In genomic region chr13:24624801-24625231, GRCh38 we compare ENCODE assay signal across 12 cellular contexts. TPM values are rescaled to one million over a fixed set of nuclear protein-coding genes. Genes with fewer than 3 reads are reported as not detected.
DNase-seq lines count a peak whose midpoint lies in the region; ATAC-seq and TF ChIP-seq lines count a peak whose summit lies in the region.
"Had no signal": no experiment of that assay in that cellular context is flagged by ENCODE, and none has a peak within 500 bp of the region (broad histone marks: within the 10 kb centered on the region; RNA-seq: fewer than 3 reads in every experiment).

No MANE protein-coding gene starts in this region.

- no peaks in the 10 kb centered on the region for H3K36me3 ChIP-seq in DOHH2 (ENCODE audit: control insufficient read depth, low read length)
- no peaks in the 10 kb centered on the region for H3K36me3 ChIP-seq in Peyer's patch
- no peaks in the 10 kb centered on the region for H3K36me3 ChIP-seq in gastroesophageal sphincter
- H3K36me3 ChIP-seq in ovary, result no peaks in the 10 kb centered on the region
- no peaks in the 10 kb centered on the region for H3K36me3 ChIP-seq in psoas muscle (ENCODE audit: insufficient read depth in 1 of 2, low read depth in 1 of 2)

- H3K27ac ChIP-seq in DOHH2 (ENCODE audit: low read depth, low read length) (peak overlapping the region; percentile 89), Peyer's patch (peak overlapping the region; percentile 23 to 70 (median 42)), gastroesophageal sphincter (peak overlapping the region in 3 of 4 donors; percentile 37 to 62 (median 59)), ovary (peak overlapping the region in 1 of 2 donors; percentile 59), psoas muscle (no peak overlapping the region), coronary artery (no peak overlapping the region)

- no peak for TF ChIP-seq CTCF in DOHH2 (IDR thresholded peaks at IDR 0.05; ENCODE audit: low read depth, low read length, poor library complexity, severe bottlenecking)
- TF ChIP-seq CTCF in Peyer's patch (IDR thresholded peaks at IDR 0.05), result no peak
- TF ChIP-seq CTCF in gastroesophageal sphincter (IDR thresholded peaks at IDR 0.05), result no peak
- TF ChIP-seq CTCF in ovary (IDR thresholded peaks at IDR 0.05), result no peak
- TF ChIP-seq CTCF in psoas muscle (IDR thresholded peaks at IDR 0.05), result no peak
- TF ChIP-seq CTCF in coronary artery (IDR thresholded peaks at IDR 0.05), result no peak

- no peaks in the 10 kb centered on the region for H3K27me3 ChIP-seq in DOHH2 (ENCODE audit: control insufficient read depth, low read length)
- no peaks in the 10 kb centered on the region for H3K27me3 ChIP-seq in Peyer's patch
- no peaks in the 10 kb centered on the region for H3K27me3 ChIP-seq in gastroesophageal sphincter
- no peaks in the 10 kb centered on the region for H3K27me3 ChIP-seq in ovary
- no peaks in the 10 kb centered on the region for H3K27me3 ChIP-seq in psoas muscle (ENCODE audit: insufficient read depth in 3 of 3, low read length in 2 of 3)

- DNase-seq in Peyer's patch (peak in 1 of 3 donors; percentile 44), ovary (peak in 4 of 5 donors; percentile 25 to 44 (median 32)), psoas muscle (no peak), coronary artery (ENCODE audit: low spot score) (no peak)
- DNase-seq: MM.1S; NCI-H2171 treated with DMSO at 0.1 percent for 48 hours; NK-92 treated with Interleukin-12 subunit alpha and Interleukin-12 subunit beta, amount 100 ng/mL, for 24 hours; SK-N-SH; stimulated activated CD4-positive, alpha-beta T cell treated with anti-CD3 and anti-CD28 coated beads, Interleukin-4, amount 100 ng/mL, for 24 hours had no signal

- intact Hi-C loops in ovary (cut with DNase I), result no loop called here
- intact Hi-C loops in psoas muscle (cut with DNase I), result no loop called here

- WGBS in gastroesophageal sphincter (ENCODE audit: low coverage in 1 of 2), 2 donors, result 56% methylated on average over 7 of the region's 7 CpGs; no CpG with 5 or more reads in 1 of the 2 donors
- 35 to 53% (median 39%) methylated on average over 7 of the region's 7 CpGs for WGBS in ovary, 3 donors
- 87 to 94% (median 87%) methylated on average over 7 of the region's 7 CpGs for WGBS in psoas muscle, 3 donors

- H3K79me2 ChIP-seq in DOHH2 (ENCODE audit: control insufficient read depth, low read length), result no peaks in the 10 kb centered on the region

- no peaks in the 10 kb centered on the region for H3K9me2 ChIP-seq in DOHH2 (replicated peaks; ENCODE audit: control insufficient read depth, low read length)
- H3K9me2 ChIP-seq: SK-N-SH had no signal

- no peaks in the 10 kb centered on the region for H4K20me1 ChIP-seq in DOHH2 (ENCODE audit: control insufficient read depth, insufficient read depth, low read depth, low read length)

- H3K9me3 ChIP-seq in DOHH2 (ENCODE audit: control insufficient read depth, insufficient read depth, low read length), result peaks cover 13% of the 10 kb centered on the region; the same call in 1 of the 2 replicates
- no peaks in the 10 kb centered on the region for H3K9me3 ChIP-seq in Peyer's patch
- no peaks in the 10 kb centered on the region for H3K9me3 ChIP-seq in gastroesophageal sphincter
- H3K9me3 ChIP-seq in ovary, result no peaks in the 10 kb centered on the region
- no peaks in the 10 kb centered on the region for H3K9me3 ChIP-seq in psoas muscle
- H3K9me3 ChIP-seq: SK-N-SH had no signal

- TF ChIP-seq POLR2A in Peyer's patch (IDR thresholded peaks at IDR 0.05), result no peak
- TF ChIP-seq POLR2A in gastroesophageal sphincter (IDR thresholded peaks at IDR 0.05), result no peak
- TF ChIP-seq POLR2A in ovary (IDR thresholded peaks at IDR 0.05), result no peak

- no peak for TF ChIP-seq EP300 in gastroesophageal sphincter (IDR thresholded peaks at IDR 0.05)
- no peak for TF ChIP-seq EP300 in ovary (IDR thresholded peaks at IDR 0.05)

- peak overlapping the region; percentile 44 for H3K4me3 ChIP-seq in DOHH2 (ENCODE audit: low read length)
- H3K4me3 ChIP-seq in Peyer's patch, result no peak overlapping the region
- H3K4me3 ChIP-seq in gastroesophageal sphincter, result no peak overlapping the region
- no peak overlapping the region for H3K4me3 ChIP-seq in ovary
- no peak overlapping the region for H3K4me3 ChIP-seq in psoas muscle
- no peak overlapping the region for H3K4me3 ChIP-seq in coronary artery

- H3K4me1 ChIP-seq in DOHH2 (ENCODE audit: control insufficient read depth, low read length) (peaks cover 54% of the 10 kb centered on the region), Peyer's patch (peaks cover 0 to 10% (median 7%) of the 10 kb centered on the region in 4 donors), gastroesophageal sphincter (peaks cover 0 to 9% (median 0%) of the 10 kb centered on the region in 3 donors), ovary (ENCODE audit: insufficient read depth) (peaks cover 5% of the 10 kb centered on the region), psoas muscle (no peaks in the 10 kb centered on the region)

- peaks cover 16% of the 10 kb centered on the region for H3F3A ChIP-seq in DOHH2 (ENCODE audit: control insufficient read depth, insufficient read depth)

- H3K4me2 ChIP-seq in DOHH2 (ENCODE audit: low read length), result peak overlapping the region; percentile 62
- H3K4me2 ChIP-seq: SK-N-SH had no signal

- ATAC-seq in gastroesophageal sphincter (peak; percentile 82), psoas muscle (no peak), GM21360 (IDR thresholded peaks at IDR 0.05; ENCODE audit: unreplicated experiment) (no peak)

RNA-seq across cellular contexts. Expression of gene ATP12A, which starts 55.4 kb away (rescaled TPM):
- total RNA-seq in Peyer's patch (not detected), gastroesophageal sphincter (under 1 TPM in 1 of 4 donors, not detected in 3; 0.22 TPM), ovary (under 1 TPM in 1 of 7 donors, not detected in 6; 0.05 TPM), psoas muscle (not detected)
- polyA plus RNA-seq in ovary (not detected), psoas muscle (not detected)
- polyA plus RNA-seq: SK-N-SH had no signal

Comparison
In these comparisons a context has a peak if more than half of its experiments do, and no peak if none do; other contexts are left out.
1. H3K27ac ChIP-seq: peak in DOHH2 (single experiment), Peyer's patch (4 of 4) and gastroesophageal sphincter (3 of 4); none in psoas muscle (single experiment) and coronary artery (0 of 2).
2. DNase-seq: peak in ovary (4 of 5); none in psoas muscle (0 of 2) and coronary artery (single experiment).